In genomic region chr10:118635674-118636402, GRCh38 we compare ENCODE assay signal across 29 cellular contexts. TPM values are rescaled to one million over a fixed set of nuclear protein-coding genes. Genes with fewer than 3 reads are reported as not detected.
"Had no signal": no experiment of that assay in that cellular context is flagged by ENCODE, and none has a peak within 500 bp of the region (broad histone marks: within the 10 kb centered on the region; RNA-seq: fewer than 3 reads in every experiment).

No MANE protein-coding gene starts in this region.

- H3K27me3 ChIP-seq: SJCRH30 had no signal

- H3K27ac Mint-ChIP-seq: activated CD8-positive, alpha-beta T cell treated with anti-CD3 and anti-CD28 coated beads for 36 hours; activated naive CD4-positive, alpha-beta T cell treated with anti-CD3 and anti-CD28 coated beads, Interleukin-2, amount 10 ng/mL, durations not matched to agents 7 days and 5 days; activated naive CD8-positive, alpha-beta T cell treated with anti-CD3 and anti-CD28 coated beads for 36 hours; activated T-cell treated with anti-CD3 and anti-CD28 coated beads, Interleukin-2, amount 50 U/mL, for 72 hours; activated T-helper 2 cell treated with anti-CD3 and anti-CD28 coated beads, Interferon-gamma antibody, Interleukin-2, Interleukin-4, amounts not matched to agents 10 μg/mL and 5 μg/mL and 100 μg/mL, durations not matched to agents 14 hours and 24 hours and 36 hours had no signal

- ATAC-seq: activated CD4-positive, CD25-positive, alpha-beta regulatory T cell treated with anti-CD3 and anti-CD28 coated beads, Interleukin-2, amount 50 U/mL, for 24 hours; activated CD8-positive, alpha-beta T cell treated with anti-CD3 and anti-CD28 coated beads for 36 hours; activated T-cell treated with anti-CD3 and anti-CD28 coated beads, Interleukin-2, amount 50 U/mL, for 72 hours; Panc1 had no signal

- H3K36me3 ChIP-seq: SJCRH30 had no signal

- H3K9me3 ChIP-seq: SJCRH30, SK-N-SH had no signal

- H3K4me1 ChIP-seq: SJCRH30 had no signal

- H3K4me1 Mint-ChIP-seq: activated naive CD4-positive, alpha-beta T cell treated with anti-CD3 and anti-CD28 coated beads, Interleukin-2, amount 10 ng/mL, durations not matched to agents 7 days and 5 days; activated naive CD8-positive, alpha-beta T cell treated with anti-CD3 and anti-CD28 coated beads for 36 hours had no signal

- H3K9ac ChIP-seq: SK-N-SH had no signal

- H3K27ac ChIP-seq: SJCRH30, VCaP had no signal

- DNase-seq: activated CD4-positive, alpha-beta T cell treated with anti-CD3 and anti-CD28 coated beads for 4 hours; activated CD8-positive, alpha-beta memory T cell treated with anti-CD3 and anti-CD28 coated beads, Interleukin-2, amount 50 U/mL, for 4 hours; activated CD8-positive, alpha-beta T cell treated with anti-CD3 and anti-CD28 coated beads for 36 hours; activated gamma-delta T cell treated with Interleukin-2 at 50 U/mL for 16 hours; activated naive CD4-positive, alpha-beta T cell treated with anti-CD3 and anti-CD28 coated beads, Interleukin-2, amount 10 ng/mL, durations not matched to agents 7 days and 5 days; activated naive CD8-positive, alpha-beta T cell treated with anti-CD3 and anti-CD28 coated beads for 36 hours; activated T-cell treated with anti-CD3 and anti-CD28 coated beads, Interleukin-2, amount 50 U/mL, for 72 hours; cerebellar nuclear complex; Karpas-422; MM.1S; NCI-H1105; NCI-H1436; NCI-H1694 treated with DMSO at 0.1 percent for 48 hours; NCI-H2081; NCI-H2227 treated with DMSO at 0.1 percent for 48 hours; NCI-H446 treated with DMSO at 0.1 percent for 48 hours; NCI-H524 treated with DMSO at 0.1 percent for 48 hours; OCI-M1; Right ventricle myocardium superior; RPMI8226; SJCRH30; SK-N-SH; T-helper 1 cell had no signal

- H3K27me3 Mint-ChIP-seq: activated CD8-positive, alpha-beta T cell treated with anti-CD3 and anti-CD28 coated beads for 36 hours; activated naive CD8-positive, alpha-beta T cell treated with anti-CD3 and anti-CD28 coated beads for 36 hours had no signal

- H3K4me3 ChIP-seq: SJCRH30 had no signal

- H3K36me3 Mint-ChIP-seq: activated naive CD4-positive, alpha-beta T cell treated with anti-CD3 and anti-CD28 coated beads, Interleukin-2, amount 10 ng/mL, durations not matched to agents 7 days and 5 days had no signal

- H3K9me3 Mint-ChIP-seq: activated T-helper 2 cell treated with anti-CD3 and anti-CD28 coated beads, Interferon-gamma antibody, Interleukin-2, Interleukin-4, amounts not matched to agents 10 μg/mL and 5 μg/mL and 100 μg/mL, durations not matched to agents 14 hours and 24 hours and 36 hours had no signal

- H3K4me3 Mint-ChIP-seq: activated CD8-positive, alpha-beta T cell treated with anti-CD3 and anti-CD28 coated beads for 36 hours; activated naive CD4-positive, alpha-beta T cell treated with anti-CD3 and anti-CD28 coated beads, Interleukin-2, amount 10 ng/mL, durations not matched to agents 7 days and 5 days; activated naive CD8-positive, alpha-beta T cell treated with anti-CD3 and anti-CD28 coated beads for 36 hours; activated T-cell treated with anti-CD3 and anti-CD28 coated beads, Interleukin-2, amount 50 U/mL, for 72 hours had no signal

RNA-seq across cellular contexts. Expression of gene PRLHR, which starts 40.4 kb away (rescaled TPM):
- total RNA-seq: activated CD8-positive, alpha-beta T cell treated with anti-CD3 and anti-CD28 coated beads for 36 hours; activated naive CD8-positive, alpha-beta T cell treated with anti-CD3 and anti-CD28 coated beads for 36 hours; activated T-cell treated with anti-CD3 and anti-CD28 coated beads, Interleukin-2, amount 50 U/mL, for 72 hours; activated T-helper 2 cell treated with anti-CD3 and anti-CD28 coated beads, Interferon-gamma antibody, Interleukin-2, Interleukin-4, amounts not matched to agents 10 μg/mL and 5 μg/mL and 100 μg/mL, durations not matched to agents 14 hours and 24 hours and 36 hours; cardiac septum; Right ventricle myocardium superior; SJCRH30; T-helper 2 cell treated with Interferon-gamma antibody and Interleukin-4, amounts not matched to agents 100 ng/mL and 5 ng/mL, for 36 hours had no signal
